1 cellular context compared by ENCODE assay signal in genomic region chr1:14929547-14930223, GRCh38.
A peak's percentile ranks its signal among the peaks of the same experiment; 100 is the strongest.
TF ChIP-seq lines count a peak whose summit lies in the region.

No MANE protein-coding gene starts in this region.

TF ChIP-seq in K562, 482 proteins besides CTCF, POLR2A, EP300 and RAD21 (continued from another document and continues in another):
- TF ChIP-seq, protein P1, sequence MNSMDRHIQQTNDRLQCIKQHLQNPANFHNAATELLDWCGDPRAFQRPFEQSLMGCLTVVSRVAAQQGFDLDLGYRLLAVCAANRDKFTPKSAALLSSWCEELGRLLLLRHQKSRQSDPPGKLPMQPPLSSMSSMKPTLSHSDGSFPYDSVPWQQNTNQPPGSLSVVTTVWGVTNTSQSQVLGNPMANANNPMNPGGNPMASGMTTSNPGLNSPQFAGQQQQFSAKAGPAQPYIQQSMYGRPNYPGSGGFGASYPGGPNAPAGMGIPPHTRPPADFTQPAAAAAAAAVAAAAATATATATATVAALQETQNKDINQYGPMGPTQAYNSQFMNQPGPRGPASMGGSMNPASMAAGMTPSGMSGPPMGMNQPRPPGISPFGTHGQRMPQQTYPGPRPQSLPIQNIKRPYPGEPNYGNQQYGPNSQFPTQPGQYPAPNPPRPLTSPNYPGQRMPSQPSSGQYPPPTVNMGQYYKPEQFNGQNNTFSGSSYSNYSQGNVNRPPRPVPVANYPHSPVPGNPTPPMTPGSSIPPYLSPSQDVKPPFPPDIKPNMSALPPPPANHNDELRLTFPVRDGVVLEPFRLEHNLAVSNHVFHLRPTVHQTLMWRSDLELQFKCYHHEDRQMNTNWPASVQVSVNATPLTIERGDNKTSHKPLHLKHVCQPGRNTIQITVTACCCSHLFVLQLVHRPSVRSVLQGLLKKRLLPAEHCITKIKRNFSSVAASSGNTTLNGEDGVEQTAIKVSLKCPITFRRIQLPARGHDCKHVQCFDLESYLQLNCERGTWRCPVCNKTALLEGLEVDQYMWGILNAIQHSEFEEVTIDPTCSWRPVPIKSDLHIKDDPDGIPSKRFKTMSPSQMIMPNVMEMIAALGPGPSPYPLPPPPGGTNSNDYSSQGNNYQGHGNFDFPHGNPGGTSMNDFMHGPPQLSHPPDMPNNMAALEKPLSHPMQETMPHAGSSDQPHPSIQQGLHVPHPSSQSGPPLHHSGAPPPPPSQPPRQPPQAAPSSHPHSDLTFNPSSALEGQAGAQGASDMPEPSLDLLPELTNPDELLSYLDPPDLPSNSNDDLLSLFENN (IDR thresholded peaks at IDR 0.05; ENCODE audit: low read depth in 2 of 2, low read length in 2 of 2) = no peak
- TF ChIP-seq XRCC4 (IDR thresholded peaks at IDR 0.05; ENCODE audit: extremely low read depth, insufficient read depth, insufficient read length) = no peak
- no peak for TF ChIP-seq ZNF707 (CRISPR knock-in tag; conservative IDR thresholded peaks at IDR 0.05)
- no peak for TF ChIP-seq ZNF764 (CRISPR knock-in tag; IDR thresholded peaks at IDR 0.05; ENCODE audit: low read depth)
- TF ChIP-seq ZNF354B (CRISPR knock-in tag; IDR thresholded peaks at IDR 0.05) = no peak
- TF ChIP-seq GABPA (tag; conservative IDR thresholded peaks at IDR 0.05; ENCODE audit: low read depth) = no peak
- no peak for TF ChIP-seq CBX1 (IDR thresholded peaks at IDR 0.05; ENCODE audit: low read depth)
- TF ChIP-seq NFRKB (IDR thresholded peaks at IDR 0.05; ENCODE audit: low read depth) = no peak
- no peak for TF ChIP-seq ZNF212 (CRISPR knock-in tag; IDR thresholded peaks at IDR 0.05)
- TF ChIP-seq, protein P2, sequence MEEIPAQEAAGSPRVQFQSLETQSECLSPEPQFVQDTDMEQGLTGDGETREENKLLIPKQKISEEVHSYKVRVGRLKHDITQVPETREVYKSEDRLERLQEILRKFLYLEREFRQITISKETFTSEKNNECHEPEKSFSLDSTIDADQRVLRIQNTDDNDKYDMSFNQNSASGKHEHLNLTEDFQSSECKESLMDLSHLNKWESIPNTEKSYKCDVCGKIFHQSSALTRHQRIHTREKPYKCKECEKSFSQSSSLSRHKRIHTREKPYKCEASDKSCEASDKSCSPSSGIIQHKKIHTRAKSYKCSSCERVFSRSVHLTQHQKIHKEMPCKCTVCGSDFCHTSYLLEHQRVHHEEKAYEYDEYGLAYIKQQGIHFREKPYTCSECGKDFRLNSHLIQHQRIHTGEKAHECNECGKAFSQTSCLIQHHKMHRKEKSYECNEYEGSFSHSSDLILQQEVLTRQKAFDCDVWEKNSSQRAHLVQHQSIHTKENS (CRISPR knock-in tag; IDR thresholded peaks at IDR 0.05) = no peak
- TF ChIP-seq ZNF512 (tag; IDR thresholded peaks at IDR 0.05) = no peak
- TF ChIP-seq ZNF277 (CRISPR knock-in tag; IDR thresholded peaks at IDR 0.05; ENCODE audit: borderline replicate concordance) = no peak
- TF ChIP-seq, protein P3, sequence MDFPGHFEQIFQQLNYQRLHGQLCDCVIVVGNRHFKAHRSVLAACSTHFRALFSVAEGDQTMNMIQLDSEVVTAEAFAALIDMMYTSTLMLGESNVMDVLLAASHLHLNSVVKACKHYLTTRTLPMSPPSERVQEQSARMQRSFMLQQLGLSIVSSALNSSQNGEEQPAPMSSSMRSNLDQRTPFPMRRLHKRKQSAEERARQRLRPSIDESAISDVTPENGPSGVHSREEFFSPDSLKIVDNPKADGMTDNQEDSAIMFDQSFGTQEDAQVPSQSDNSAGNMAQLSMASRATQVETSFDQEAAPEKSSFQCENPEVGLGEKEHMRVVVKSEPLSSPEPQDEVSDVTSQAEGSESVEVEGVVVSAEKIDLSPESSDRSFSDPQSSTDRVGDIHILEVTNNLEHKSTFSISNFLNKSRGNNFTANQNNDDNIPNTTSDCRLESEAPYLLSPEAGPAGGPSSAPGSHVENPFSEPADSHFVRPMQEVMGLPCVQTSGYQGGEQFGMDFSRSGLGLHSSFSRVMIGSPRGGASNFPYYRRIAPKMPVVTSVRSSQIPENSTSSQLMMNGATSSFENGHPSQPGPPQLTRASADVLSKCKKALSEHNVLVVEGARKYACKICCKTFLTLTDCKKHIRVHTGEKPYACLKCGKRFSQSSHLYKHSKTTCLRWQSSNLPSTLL (IDR thresholded peaks at IDR 0.05) = no peak
- TF ChIP-seq, protein P4, sequence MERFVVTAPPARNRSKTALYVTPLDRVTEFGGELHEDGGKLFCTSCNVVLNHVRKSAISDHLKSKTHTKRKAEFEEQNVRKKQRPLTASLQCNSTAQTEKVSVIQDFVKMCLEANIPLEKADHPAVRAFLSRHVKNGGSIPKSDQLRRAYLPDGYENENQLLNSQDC (CRISPR knock-in tag; IDR thresholded peaks at IDR 0.05) = no peak
- no peak for TF ChIP-seq E2F1 (CRISPR knock-in tag; IDR thresholded peaks at IDR 0.05)
- TF ChIP-seq ZNF778 (CRISPR knock-in tag; IDR thresholded peaks at IDR 0.05) = no peak
- no peak for TF ChIP-seq SMAD1 (IDR thresholded peaks at IDR 0.05; ENCODE audit: low read depth, low read length, partially characterized antibody)
- no peak for TF ChIP-seq GABPB1 (CRISPR knock-in tag; IDR thresholded peaks at IDR 0.05)
- TF ChIP-seq, protein P5, sequence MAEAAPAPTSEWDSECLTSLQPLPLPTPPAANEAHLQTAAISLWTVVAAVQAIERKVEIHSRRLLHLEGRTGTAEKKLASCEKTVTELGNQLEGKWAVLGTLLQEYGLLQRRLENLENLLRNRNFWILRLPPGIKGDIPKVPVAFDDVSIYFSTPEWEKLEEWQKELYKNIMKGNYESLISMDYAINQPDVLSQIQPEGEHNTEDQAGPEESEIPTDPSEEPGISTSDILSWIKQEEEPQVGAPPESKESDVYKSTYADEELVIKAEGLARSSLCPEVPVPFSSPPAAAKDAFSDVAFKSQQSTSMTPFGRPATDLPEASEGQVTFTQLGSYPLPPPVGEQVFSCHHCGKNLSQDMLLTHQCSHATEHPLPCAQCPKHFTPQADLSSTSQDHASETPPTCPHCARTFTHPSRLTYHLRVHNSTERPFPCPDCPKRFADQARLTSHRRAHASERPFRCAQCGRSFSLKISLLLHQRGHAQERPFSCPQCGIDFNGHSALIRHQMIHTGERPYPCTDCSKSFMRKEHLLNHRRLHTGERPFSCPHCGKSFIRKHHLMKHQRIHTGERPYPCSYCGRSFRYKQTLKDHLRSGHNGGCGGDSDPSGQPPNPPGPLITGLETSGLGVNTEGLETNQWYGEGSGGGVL (CRISPR knock-in tag; IDR thresholded peaks at IDR 0.05) = no peak
- no peak for TF ChIP-seq ZNF561 (CRISPR knock-in tag; conservative IDR thresholded peaks at IDR 0.05)
- TF ChIP-seq ZNF407 (IDR thresholded peaks at IDR 0.05; ENCODE audit: low read depth) = no peak
- TF ChIP-seq SMAD2 (IDR thresholded peaks at IDR 0.05; ENCODE audit: low read depth, low read length) = no peak
- TF ChIP-seq ETV6 (IDR thresholded peaks at IDR 0.05; ENCODE audit: borderline replicate concordance in 1 of 2, low read depth in 2 of 2, low read length in 1 of 2) = no peak
- no peak for TF ChIP-seq ETV6 (CRISPR knock-in tag; IDR thresholded peaks at IDR 0.05; ENCODE audit: borderline replicate concordance)
- TF ChIP-seq, protein P6, sequence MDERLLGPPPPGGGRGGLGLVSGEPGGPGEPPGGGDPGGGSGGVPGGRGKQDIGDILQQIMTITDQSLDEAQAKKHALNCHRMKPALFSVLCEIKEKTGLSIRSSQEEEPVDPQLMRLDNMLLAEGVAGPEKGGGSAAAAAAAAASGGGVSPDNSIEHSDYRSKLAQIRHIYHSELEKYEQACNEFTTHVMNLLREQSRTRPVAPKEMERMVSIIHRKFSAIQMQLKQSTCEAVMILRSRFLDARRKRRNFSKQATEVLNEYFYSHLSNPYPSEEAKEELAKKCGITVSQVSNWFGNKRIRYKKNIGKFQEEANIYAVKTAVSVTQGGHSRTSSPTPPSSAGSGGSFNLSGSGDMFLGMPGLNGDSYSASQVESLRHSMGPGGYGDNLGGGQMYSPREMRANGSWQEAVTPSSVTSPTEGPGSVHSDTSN (CRISPR knock-in tag; IDR thresholded peaks at IDR 0.05; ENCODE audit: low read depth) = no peak
- TF ChIP-seq, protein P6 (tag; conservative IDR thresholded peaks at IDR 0.05; ENCODE audit: low read depth) = peak; percentile 32
- no peak for TF ChIP-seq ESRRB (CRISPR knock-in tag; IDR thresholded peaks at IDR 0.05; ENCODE audit: borderline replicate concordance)
- TF ChIP-seq NFXL1 (CRISPR knock-in tag; IDR thresholded peaks at IDR 0.05) = no peak
- no peak for TF ChIP-seq CAMTA2 (CRISPR knock-in tag; conservative IDR thresholded peaks at IDR 0.05)
